10 cellular contexts compared by ENCODE assay signal in the genomic region with DNA sequence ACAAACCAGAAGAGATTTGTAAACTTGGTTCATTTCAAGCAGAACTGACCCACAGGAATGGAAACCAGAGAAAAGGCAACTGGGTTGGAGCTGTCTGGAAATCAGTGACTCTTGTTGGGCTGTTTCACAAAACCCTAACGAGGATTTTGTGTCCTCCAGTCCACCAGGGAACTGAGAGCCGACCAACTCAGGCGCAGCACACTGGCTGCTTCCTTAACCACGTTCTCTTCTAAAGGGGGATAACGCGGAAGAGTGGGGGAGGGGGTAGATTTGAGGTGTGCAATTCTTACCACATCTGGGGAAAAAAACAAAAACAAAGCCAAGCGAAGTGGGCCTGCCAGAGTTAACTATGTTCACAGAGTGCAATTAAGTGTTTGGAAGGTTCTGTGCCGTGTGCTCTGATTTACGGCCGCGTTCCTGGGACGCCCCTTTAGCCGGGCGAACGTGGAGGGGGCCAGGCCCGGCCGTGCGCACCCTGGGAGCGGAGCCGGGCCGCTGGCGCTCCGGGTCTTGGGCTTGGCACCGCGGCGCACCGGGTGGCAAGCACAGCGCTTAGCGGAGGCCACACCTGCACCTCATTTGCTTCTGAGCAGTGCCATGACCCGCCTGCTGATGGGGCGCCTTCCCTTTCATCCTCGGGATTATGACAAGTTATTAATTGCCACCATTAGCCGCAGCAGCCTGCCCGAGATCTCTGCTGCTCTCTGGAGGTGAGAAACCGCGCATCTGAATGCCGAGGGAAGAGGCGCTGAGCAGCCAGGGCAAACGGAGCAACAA.
A peak's percentile ranks its signal among the peaks of the same experiment; 100 is the strongest.
DNase-seq lines count a peak whose midpoint lies in the region; ATAC-seq and TF ChIP-seq lines count a peak whose summit lies in the region.
"Had no signal": no experiment of that assay in that cellular context is flagged by ENCODE, and none has a peak within 500 bp of the region (broad histone marks: within the 10 kb centered on the region; RNA-seq: fewer than 3 reads in every experiment).

No MANE protein-coding gene starts in this region.

- peak; percentile 44 for TF ChIP-seq RAD21 in neural cell (conservative IDR thresholded peaks at IDR 0.05)

- no peaks in the 10 kb centered on the region for H3K36me3 ChIP-seq in neural cell (ENCODE audit: insufficient read depth, low read length)

- H3K4me1 ChIP-seq in foreskin keratinocyte = no peaks in the 10 kb centered on the region

- no peak overlapping the region for H2AFZ ChIP-seq in neural cell (ENCODE audit: low read depth, low read length)

- H3K79me2 ChIP-seq in neural cell (replicated peaks; ENCODE audit: insufficient read depth, low read length) = no peaks in the 10 kb centered on the region

- H3K27me3 ChIP-seq in foreskin keratinocyte (peaks cover 38% of the 10 kb centered on the region), neural cell (ENCODE audit: insufficient read depth, low read depth, low read length) (peaks cover 18% of the 10 kb centered on the region)

- no peak overlapping the region for H3K27ac ChIP-seq in foreskin keratinocyte
- no peak overlapping the region for H3K27ac ChIP-seq in neural cell (ENCODE audit: low read length)

- DNase-seq in COLO668 (lab: John Stamatoyannopoulos, UW; ENCODE audit: unreplicated experiment) = peak; percentile 55
- DNase-seq in NCI-H146 treated with DMSO at 0.1 percent for 48 hours (lab: John Stamatoyannopoulos, UW; ENCODE audit: unreplicated experiment) = peak; percentile 17
- peak in 1 of 2 donors; percentile 2 for DNase-seq in foreskin keratinocyte
- DNase-seq in activated effector memory CD4-positive, alpha-beta T cell treated with anti-CD3 and anti-CD28 coated beads, Interleukin-2, amount 50 U/mL, for 16 hours = no peak
- DNase-seq: cerebellar nuclear complex, NCI-H187 had no signal

- H3F3A ChIP-seq in neural cell (ENCODE audit: insufficient read depth, low read length, poor library complexity, severe bottlenecking) = no peaks in the 10 kb centered on the region

- no peaks in the 10 kb centered on the region for H4K20me1 ChIP-seq in neural cell (ENCODE audit: insufficient read depth)

- peak; percentile 37 for TF ChIP-seq CTCF in foreskin keratinocyte (conservative IDR thresholded peaks at IDR 0.05)
- peak; percentile 58 for TF ChIP-seq CTCF in neural cell (IDR thresholded peaks at IDR 0.05; ENCODE audit: poor library complexity, severe bottlenecking)

- ATAC-seq in foreskin keratinocyte (peak; percentile 57), HG03378 (IDR thresholded peaks at IDR 0.05; ENCODE audit: unreplicated experiment) (no peak), HG02884 (IDR thresholded peaks at IDR 0.05; ENCODE audit: unreplicated experiment) (no peak), HG03039 (IDR thresholded peaks at IDR 0.05; ENCODE audit: unreplicated experiment) (no peak)

- H3K4me2 ChIP-seq in neural cell (ENCODE audit: low read length) = no peak overlapping the region

- H3K9ac ChIP-seq in neural cell (ENCODE audit: low read length) = no peak overlapping the region

- no peaks in the 10 kb centered on the region for H3K9me2 ChIP-seq in neural cell (ENCODE audit: insufficient read depth, low read length)

- H3K4me3 ChIP-seq in neural cell (ENCODE audit: low read length) = peak overlapping the region; percentile 56

- no peak for TF ChIP-seq EP300 in neural cell (conservative IDR thresholded peaks at IDR 0.05; ENCODE audit: poor library complexity, severe bottlenecking)

- peaks cover 5% of the 10 kb centered on the region for H3K9me3 ChIP-seq in neural cell (ENCODE audit: low read length)

TF ChIP-seq in neural cell, 6 proteins besides CTCF, POLR2A, EP300 and RAD21:
- TF ChIP-seq TAF1 (IDR thresholded peaks at IDR 0.05; ENCODE audit: low read depth) (no peak), EZH2 (IDR thresholded peaks at IDR 0.05; ENCODE audit: borderline replicate concordance, insufficient read depth, low read length, poor library complexity, severe bottlenecking) (no peak), SMC3 (conservative IDR thresholded peaks at IDR 0.05; ENCODE audit: poor library complexity) (peak; percentile 54)
